ENCODE assay signal across 8 cellular contexts in the genomic region with DNA sequence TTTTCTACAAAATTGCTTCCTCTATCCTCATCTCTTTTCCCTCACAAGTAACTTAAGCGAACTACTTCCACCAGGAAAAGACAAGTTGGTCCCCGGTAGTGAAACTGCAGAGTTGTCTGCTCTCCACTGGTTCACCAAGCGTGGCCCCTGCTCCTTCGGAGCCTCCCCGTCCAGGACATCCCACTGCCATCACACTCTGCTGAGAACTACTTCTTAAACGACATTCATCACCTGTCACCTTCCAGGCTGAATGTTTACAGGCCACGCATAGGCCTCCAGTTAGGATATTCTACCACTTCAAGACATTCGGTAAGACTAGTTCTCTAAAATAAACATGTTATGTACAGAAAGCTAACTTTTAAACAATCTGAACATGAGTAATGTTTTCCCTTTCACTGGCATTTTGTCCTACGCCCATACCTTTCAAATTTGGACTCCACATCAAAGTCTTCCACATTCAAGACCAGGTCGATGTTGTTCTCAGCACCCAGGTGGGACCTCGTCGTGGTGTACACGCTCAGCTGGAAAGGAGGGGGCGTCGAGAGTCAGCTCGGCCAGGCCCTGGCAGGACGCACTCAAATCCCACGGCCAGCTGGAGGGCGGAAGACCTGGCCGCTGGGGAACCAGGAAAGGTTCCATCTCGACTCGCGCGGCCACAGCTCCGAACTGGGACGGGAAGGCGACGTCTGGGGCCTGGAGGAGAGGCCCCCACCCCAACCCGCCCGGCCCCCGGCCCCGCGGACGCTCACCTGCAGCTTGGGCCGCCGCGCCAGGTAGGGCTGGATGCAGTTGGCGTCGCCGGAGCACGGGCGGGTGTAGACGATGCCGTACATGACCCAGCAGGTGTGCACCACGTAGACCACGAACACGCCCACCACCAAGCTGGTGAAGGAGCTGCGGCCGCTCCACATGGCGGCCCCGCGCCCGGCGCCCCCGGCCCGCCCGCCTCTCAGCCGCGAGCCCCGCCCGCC. TPM values are rescaled to one million over a fixed set of nuclear protein-coding genes. Genes with fewer than 3 reads are reported as not detected.
A peak's percentile ranks its signal among the peaks of the same experiment; 100 is the strongest.
DNase-seq lines count a peak whose midpoint lies in the region; ATAC-seq and TF ChIP-seq lines count a peak whose summit lies in the region.

No MANE protein-coding gene starts in this region.

- H3K27ac Mint-ChIP-seq in activated CD8-positive, alpha-beta T cell treated with anti-CD3 and anti-CD28 coated beads, Interleukin-2, amount 10 ng/mL, durations not matched to agents 7 days and 5 days = peak overlapping the region; percentile 84

- CTCF ChIA-PET in activated CD8-positive, alpha-beta T cell treated with anti-CD3 and anti-CD28 coated beads, Interleukin-2, amount 10 ng/mL, durations not matched to agents 7 days and 5 days (lab: Charles Lee) = interaction anchor here (3.0 kb wide), 1 partner anchor 36 kb away, joined by 15 read pairs; no protein-coding TSS in a partner anchor

- peaks cover 31% of the 10 kb centered on the region for H3K36me3 Mint-ChIP-seq in activated CD8-positive, alpha-beta T cell treated with anti-CD3 and anti-CD28 coated beads, Interleukin-2, amount 10 ng/mL, durations not matched to agents 7 days and 5 days (ENCODE audit: low read depth)

- H3K9me3 ChIP-seq in HUES48 (ENCODE audit: control insufficient read depth, insufficient read depth, low read length) = no peaks in the 10 kb centered on the region

- no peaks in the 10 kb centered on the region for H3K9me3 Mint-ChIP-seq in activated CD8-positive, alpha-beta T cell treated with anti-CD3 and anti-CD28 coated beads, Interleukin-2, amount 10 ng/mL, durations not matched to agents 7 days and 5 days (ENCODE audit: insufficient read depth)

- peak overlapping the region; percentile 5; the same call in 1 of the 2 replicates for H3K9ac ChIP-seq in HUES48 (ENCODE audit: low read depth, low read length)

- peaks cover 29% of the 10 kb centered on the region for H3K4me1 Mint-ChIP-seq in activated CD8-positive, alpha-beta T cell treated with anti-CD3 and anti-CD28 coated beads, Interleukin-2, amount 10 ng/mL, durations not matched to agents 7 days and 5 days (ENCODE audit: low read depth)

- peak overlapping the region; percentile 82 for H3K4me3 Mint-ChIP-seq in activated CD8-positive, alpha-beta T cell treated with anti-CD3 and anti-CD28 coated beads, Interleukin-2, amount 10 ng/mL, durations not matched to agents 7 days and 5 days

- H3K36me3 ChIP-seq in HUES48 (ENCODE audit: control insufficient read depth, insufficient read depth, low read length) = peaks cover 39% of the 10 kb centered on the region

- ATAC-seq in activated CD8-positive, alpha-beta T cell treated with anti-CD3 and anti-CD28 coated beads, Interleukin-2, amount 10 ng/mL, durations not matched to agents 7 days and 5 days = peak; percentile 27

- H3K4me1 ChIP-seq in HUES48 (ENCODE audit: control insufficient read depth, insufficient read depth, low read length) = 0 out of 2 replicates have a peak, but pooled peaks cover 3% of the 10 kb centered on the region

- TF ChIP-seq CTCF in GM20000 (IDR thresholded peaks at IDR 0.05; ENCODE audit: extremely low read depth, missing control alignments) (no peak), foreskin fibroblast (IDR thresholded peaks at IDR 0.05; ENCODE audit: low read depth, low read length) (no peak)

- no peaks in the 10 kb centered on the region for H3K27me3 ChIP-seq in HUES48 (ENCODE audit: control insufficient read depth, insufficient read depth, low read length)

- no peak overlapping the region for H3K27ac ChIP-seq in HUES48 (ENCODE audit: low read depth, low read length)

- no peaks in the 10 kb centered on the region for H3K27me3 Mint-ChIP-seq in activated CD8-positive, alpha-beta T cell treated with anti-CD3 and anti-CD28 coated beads, Interleukin-2, amount 10 ng/mL, durations not matched to agents 7 days and 5 days (ENCODE audit: low read depth)

- peak overlapping the region; percentile 97 for H3K4me3 ChIP-seq in HUES48 (ENCODE audit: low read depth, low read length)
- peak overlapping the region; percentile 68 to 77 for H3K4me3 ChIP-seq in foreskin fibroblast (ENCODE audit: low read depth in 1 of 2, low read length in 2 of 2)

- POLR2A ChIA-PET in activated CD8-positive, alpha-beta T cell treated with anti-CD3 and anti-CD28 coated beads, Interleukin-2, amount 10 ng/mL, durations not matched to agents 7 days and 5 days (lab: Charles Lee) = interaction anchor here (0.7 to 1.7 kb wide), 6 partner anchors 29 to 143 kb away, joined by 3 to 5 read pairs (median 3); a partner anchor contains a TSS

- DNase-seq in CD1c-positive myeloid dendritic cell (ENCODE audit: extremely low spot score) (peak; percentile 22), GM20000 (ENCODE audit: low spot score) (peak; percentile 47), foreskin fibroblast (peak in 1 of 2 donors; percentile 49), renal cortical epithelial cell (ENCODE audit: low read depth) (peak; percentile 7), NCI-H1092 treated with DMSO at 0.1 percent for 48 hours (lab: John Stamatoyannopoulos, UW) (no peak), pons (ENCODE audit: low spot score) (no peak)
- no peak for DNase-seq in activated CD8-positive, alpha-beta T cell treated with anti-CD3 and anti-CD28 coated beads, Interleukin-2, amount 10 ng/mL, durations not matched to agents 7 days and 5 days

RNA-seq across cellular contexts. Expression of a gene that starts 0.7 kb away (rescaled TPM):
- 10 to 100 TPM; 80.0 to 83.8 TPM for total RNA-seq in activated CD8-positive, alpha-beta T cell treated with anti-CD3 and anti-CD28 coated beads, Interleukin-2, amount 10 ng/mL, durations not matched to agents 7 days and 5 days
- total RNA-seq in renal cortical epithelial cell = 189 and 249 TPM in 2 replicates

RNA-seq across cellular contexts. Expression of a gene that starts 49.3 kb away (rescaled TPM):
- total RNA-seq in activated CD8-positive, alpha-beta T cell treated with anti-CD3 and anti-CD28 coated beads, Interleukin-2, amount 10 ng/mL, durations not matched to agents 7 days and 5 days = under 1 TPM; 0.29 to 0.44 TPM
- not detected in 2 replicates for total RNA-seq in renal cortical epithelial cell

Comparison
In these comparisons a context has a peak if more than half of its experiments do, and no peak if none do; other contexts are left out.
1. DNase-seq: peak in CD1c-positive myeloid dendritic cell (single experiment), GM20000 (single experiment) and renal cortical epithelial cell (single experiment); none in activated CD8-positive, alpha-beta T cell treated with anti-CD3 and anti-CD28 coated beads, Interleukin-2, amount 10 ng/mL, durations not matched to agents 7 days and 5 days (single experiment), NCI-H1092 treated with DMSO at 0.1 percent for 48 hours (single experiment) and pons (single experiment).